Comparison of ENCODE assay signal across 9 cellular contexts in genomic region chr10:119211625-119212441, GRCh38. TPM values are rescaled to one million over a fixed set of nuclear protein-coding genes. Genes with fewer than 3 reads are reported as not detected.
A peak's percentile ranks its signal among the peaks of the same experiment; 100 is the strongest.
DNase-seq lines count a peak whose midpoint lies in the region; ATAC-seq and TF ChIP-seq lines count a peak whose summit lies in the region.
"Had no signal": no experiment of that assay in that cellular context is flagged by ENCODE, and none has a peak within 500 bp of the region (broad histone marks: within the 10 kb centered on the region; RNA-seq: fewer than 3 reads in every experiment).

No MANE protein-coding gene starts in this region.

- H3K4me3 ChIP-seq in IMR-90 (ENCODE audit: insufficient read depth, low read depth, low read length) (no peak overlapping the region), hepatocyte (no peak overlapping the region), stomach (peak overlapping the region in 3 of 4 donors; percentile 6 to 27 (median 9))

- peak overlapping the region; percentile 89 for H2BK120ac ChIP-seq in IMR-90 (ENCODE audit: low read depth, low read length)

- POLR2A ChIA-PET in IMR-90 (lab: Charles Lee; ENCODE audit: unreplicated experiment) = interaction anchor here (0.6 to 1.0 kb wide), 2 partner anchors 10 to 39 kb away, joined by 3 to 5 read pairs; no protein-coding TSS in a partner anchor
- POLR2A ChIA-PET in activated CD4-positive, alpha-beta memory T cell treated with anti-CD3 and anti-CD28 coated beads for 36 hours (lab: Charles Lee) = interaction anchor here (0.6 to 1.2 kb wide), 3 partner anchors 59 to 90 kb away, joined by 3 to 5 read pairs (median 3); no protein-coding TSS in a partner anchor

- H3K23ac ChIP-seq in IMR-90 (ENCODE audit: low read depth, low read length) = peak overlapping the region; percentile 92

- no peak for TF ChIP-seq EP300 in stomach (IDR thresholded peaks at IDR 0.05)

- H3K4me1 ChIP-seq in IMR-90 (ENCODE audit: control insufficient read depth, insufficient read depth, low read length) = peaks cover 14% of the 10 kb centered on the region
- peaks cover 47% of the 10 kb centered on the region for H3K4me1 ChIP-seq in hepatocyte (ENCODE audit: insufficient read depth)
- H3K4me1 ChIP-seq in stomach = peaks cover 28 to 77% (median 62%) of the 10 kb centered on the region in 4 donors

- H2BK20ac ChIP-seq in IMR-90 (ENCODE audit: low read depth, low read length) = peak overlapping the region; percentile 88

- peaks cover 17 to 67% of the 10 kb centered on the region in 2 experiments for H3K79me1 ChIP-seq in IMR-90 (ENCODE audit: low read depth in 1 of 2, low read length in 2 of 2)

- H3K9me3 Mint-ChIP-seq in activated CD4-positive, alpha-beta memory T cell treated with anti-CD3 and anti-CD28 coated beads for 36 hours = no peaks in the 10 kb centered on the region

- H3K9me1 ChIP-seq in IMR-90 (ENCODE audit: insufficient read depth, low read length) = peaks cover 6% of the 10 kb centered on the region

- ATAC-seq in IMR-90 (ENCODE audit: low read depth) = no peak
- no peak for ATAC-seq in HG03565 (IDR thresholded peaks at IDR 0.05; ENCODE audit: unreplicated experiment)

- H3K9me3 ChIP-seq in IMR-90 (ENCODE audit: control insufficient read depth, insufficient read depth, low read length) = no peaks in the 10 kb centered on the region
- no peaks in the 10 kb centered on the region for H3K9me3 ChIP-seq in hepatocyte (ENCODE audit: low read depth)
- no peaks in the 10 kb centered on the region for H3K9me3 ChIP-seq in stomach

- no peak for DNase-seq in IMR-90
- no peak for DNase-seq in activated CD4-positive, alpha-beta memory T cell treated with anti-CD3 and anti-CD28 coated beads for 36 hours
- DNase-seq in hepatocyte (ENCODE audit: low spot score) = no peak
- DNase-seq in stomach = no peak
- no peak for DNase-seq in NCI-H748 treated with DMSO at 0.1 percent for 48 hours (lab: John Stamatoyannopoulos, UW)
- no peak for DNase-seq in NCI-H146 (lab: John Stamatoyannopoulos, UW)
- DNase-seq: SHP77 had no signal

- BruUV-seq in IMR-90 (replicated peaks; lab: Mats Ljungman, UMichigan) = no TSS peak

- peak overlapping the region; percentile 60 for H3K56ac ChIP-seq in IMR-90 (ENCODE audit: extremely low read depth, insufficient read depth, low read length)

- dilution Hi-C loops in IMR-90 (cut with HindIII; ENCODE audit: low sequenced_read_pairs, unreplicated experiment) = no loop called here

- H2AK9ac ChIP-seq in IMR-90 (replicated peaks; ENCODE audit: low read depth, low read length, poor library complexity) = peak overlapping the region; percentile 13

- H3K36me3 Mint-ChIP-seq in activated CD4-positive, alpha-beta memory T cell treated with anti-CD3 and anti-CD28 coated beads for 36 hours = peaks cover 2% of the 10 kb centered on the region

- peak overlapping the region; percentile 82 for H2BK5ac ChIP-seq in IMR-90 (ENCODE audit: low read depth, low read length, poor library complexity, severe bottlenecking)

- H3K9ac ChIP-seq in IMR-90 (ENCODE audit: low read depth, low read length) = peak overlapping the region; percentile 79

- peak overlapping the region; percentile 86 for H3K14ac ChIP-seq in IMR-90 (replicated peaks; ENCODE audit: low read depth, low read length)

- H2BK15ac ChIP-seq in IMR-90 (ENCODE audit: low read depth, low read length) = peak overlapping the region; percentile 65; the same call in 2 of the 3 replicates

- TF ChIP-seq POLR2A in IMR-90 (IDR thresholded peaks at IDR 0.05; ENCODE audit: low read depth, low read length) (no peak), stomach (IDR thresholded peaks at IDR 0.05) (no peak)

- H3K27me3 ChIP-seq in IMR-90 (ENCODE audit: control insufficient read depth, insufficient read depth, low read length) (no peaks in the 10 kb centered on the region), hepatocyte (no peaks in the 10 kb centered on the region), stomach (no peaks in the 10 kb centered on the region)

- H2AFZ ChIP-seq in IMR-90 (replicated peaks; ENCODE audit: low read length, poor library complexity) (peak overlapping the region; percentile 11), hepatocyte (no peak overlapping the region)

- H3K18ac ChIP-seq in IMR-90 (ENCODE audit: low read depth, low read length) = peak overlapping the region; percentile 85

- peak overlapping the region; percentile 93 for H4K5ac ChIP-seq in IMR-90 (ENCODE audit: low read depth, low read length)

- WGBS in IMR-90 (ENCODE audit: extremely low coverage in 2 of 2, insufficient read length in 1 of 2), 2 experiments = no CpG with 5 or more reads among the region's 12 CpGs
- 21% methylated on average over 12 of the region's 12 CpGs for WGBS in hepatocyte (ENCODE audit: low lambda C conversion rate, missing lambda C conversion rate)
- 10 to 18% (median 10%) methylated on average over 12 of the region's 12 CpGs for WGBS in stomach, 5 donors

- in situ Hi-C loops in IMR-90 (cut with MboI; ENCODE audit: low sequenced_read_pairs) = no loop called here

- peak overlapping the region; percentile 85 for H4K91ac ChIP-seq in IMR-90 (ENCODE audit: insufficient read depth, low read depth, low read length)

- peak overlapping the region; percentile 32 to 74 for H4K8ac ChIP-seq in IMR-90 (ENCODE audit: low read depth in 2 of 2, low read length in 2 of 2)

- peaks cover 20% of the 10 kb centered on the region for H3K36me3 ChIP-seq in IMR-90 (ENCODE audit: control insufficient read depth, insufficient read depth, low read length)
- no peaks in the 10 kb centered on the region for H3K36me3 ChIP-seq in hepatocyte (replicated peaks; ENCODE audit: insufficient read depth, low read depth)
- H3K36me3 ChIP-seq in stomach = peaks cover 0 to 6% (median 0%) of the 10 kb centered on the region in 4 donors

- CTCF ChIA-PET in IMR-90 (lab: Yijun Ruan, JAX) = interaction anchor here (0.6 kb wide), 1 partner anchor 326 kb away, joined by 4 read pairs; no protein-coding TSS in a partner anchor
- CTCF ChIA-PET in activated CD4-positive, alpha-beta memory T cell treated with anti-CD3 and anti-CD28 coated beads for 36 hours (lab: Charles Lee) = interaction anchor here (0.9 to 1.9 kb wide), 7 partner anchors 13 to 503 kb away, joined by 3 to 9 read pairs (median 4); no protein-coding TSS in a partner anchor

- peak overlapping the region; percentile 66 for H3K4me2 ChIP-seq in IMR-90 (ENCODE audit: low read depth, low read length)
- H3K4me2 ChIP-seq in hepatocyte = peak overlapping the region; percentile 83

- intact Hi-C loops in IMR-90 (cut with micrococcal nuclease) (no loop called here), stomach (cut with DNase I; ENCODE audit: low total_unique reads) (no loop called here)
- intact Hi-C loops in activated CD4-positive, alpha-beta memory T cell treated with anti-CD3 and anti-CD28 coated beads for 36 hours (cut with micrococcal nuclease) = loop anchor here (1.0 kb wide), 1 partner anchor 38 kb away; no protein-coding TSS in a partner anchor

- peak overlapping the region; percentile 94 for H3K27ac ChIP-seq in IMR-90 (ENCODE audit: insufficient read depth, low read length)
- peak overlapping the region; percentile 92 for H3K27ac ChIP-seq in hepatocyte
- peak overlapping the region; percentile 79 to 100 (median 98) for H3K27ac ChIP-seq in stomach
- H3K27ac ChIP-seq: HL-60 had no signal

- peaks cover 38% of the 10 kb centered on the region for H4K20me1 ChIP-seq in IMR-90 (ENCODE audit: insufficient read depth, low read length)
- H4K20me1 ChIP-seq in hepatocyte (ENCODE audit: insufficient read depth, poor library complexity, severe bottlenecking) = no peaks in the 10 kb centered on the region

- H3K79me2 ChIP-seq in hepatocyte = peaks cover 78% of the 10 kb centered on the region

- no peaks in the 10 kb centered on the region for H3K9me2 ChIP-seq in hepatocyte (replicated peaks; ENCODE audit: insufficient read depth)

- TF ChIP-seq CTCF in IMR-90 (conservative IDR thresholded peaks at IDR 0.05; ENCODE audit: low read depth, low read length) = no peak
- no peak for TF ChIP-seq CTCF in hepatocyte (IDR thresholded peaks at IDR 0.05; ENCODE audit: poor library complexity)
- TF ChIP-seq CTCF in stomach (IDR thresholded peaks at IDR 0.05) = no peak

- H3K27ac Mint-ChIP-seq in activated CD4-positive, alpha-beta memory T cell treated with anti-CD3 and anti-CD28 coated beads for 36 hours = peak overlapping the region; percentile 90

- peak overlapping the region; percentile 81 for H2AK5ac ChIP-seq in IMR-90 (ENCODE audit: low read depth, low read length)

- H3K27me3 Mint-ChIP-seq in activated CD4-positive, alpha-beta memory T cell treated with anti-CD3 and anti-CD28 coated beads for 36 hours = no peaks in the 10 kb centered on the region

- no peak for TF ChIP-seq RAD21 in IMR-90 (IDR thresholded peaks at IDR 0.05; ENCODE audit: low read length)

- H3K4ac ChIP-seq in IMR-90 (ENCODE audit: low read depth, low read length) = peak overlapping the region; percentile 80

- H3K4me1 Mint-ChIP-seq in activated CD4-positive, alpha-beta memory T cell treated with anti-CD3 and anti-CD28 coated beads for 36 hours (ENCODE audit: low read depth) = peaks cover 50% of the 10 kb centered on the region

- H3K4me3 Mint-ChIP-seq in activated CD4-positive, alpha-beta memory T cell treated with anti-CD3 and anti-CD28 coated beads for 36 hours = peak overlapping the region; percentile 68

RNA-seq across cellular contexts. Expression of gene GRK5, which starts 4.5 kb away (rescaled TPM):
- 11.9 and 12.9 TPM in 2 replicates for total RNA-seq in IMR-90 (2012; rRNA removed)
- polyA plus RNA-seq in IMR-90 (2012; rRNA removed) = 13.7 and 16.3 TPM in 2 replicates
- 14.9 and 16.1 TPM in 2 replicates for polyA plus RNA-seq in IMR-90 (2012; cell fraction: cytosol; rRNA removed)
- 13.4 and 27.1 TPM in 2 replicates for polyA plus RNA-seq in IMR-90 (2012; cell fraction: nucleus; rRNA removed; ENCODE audit: low replicate concordance)
- total RNA-seq in activated CD4-positive, alpha-beta memory T cell treated with anti-CD3 and anti-CD28 coated beads for 36 hours = 10 to 100 TPM; 22.7 to 23.0 TPM
- total RNA-seq in hepatocyte = 19.9 and 20.5 TPM in 2 replicates
- 7.6 and 8.7 TPM in 2 replicates for polyA plus RNA-seq in hepatocyte
- total RNA-seq in stomach = 10 to 100 TPM; 18.1 to 56.2 (median 31.9) TPM
- polyA plus RNA-seq in stomach = 10 to 100 TPM; 10.9 to 95.9 (median 61.0) TPM

RNA-seq across cellular contexts. Expression of gene PRDX3, which starts 33.2 kb away (rescaled TPM):
- 169 and 195 TPM in 2 replicates for total RNA-seq in IMR-90 (2012; rRNA removed)
- polyA plus RNA-seq in IMR-90 (2012; rRNA removed) = 173 and 187 TPM in 2 replicates
- polyA plus RNA-seq in IMR-90 (2012; cell fraction: cytosol; rRNA removed) = 60.3 and 63.2 TPM in 2 replicates
- 17.7 and 85.4 TPM in 2 replicates for polyA plus RNA-seq in IMR-90 (2012; cell fraction: nucleus; rRNA removed; ENCODE audit: low replicate concordance)
- total RNA-seq in activated CD4-positive, alpha-beta memory T cell treated with anti-CD3 and anti-CD28 coated beads for 36 hours = 100 to 1,000 TPM; 173 to 182 TPM
- total RNA-seq in hepatocyte = 326 and 333 TPM in 2 replicates
- polyA plus RNA-seq in hepatocyte = 282 and 294 TPM in 2 replicates
- 100 to 1,000 TPM in 2 of 5 donors, 10 to 100 TPM in 3; 11.9 to 163 (median 91.7) TPM for total RNA-seq in stomach
- 100 to 1,000 TPM in 2 of 3 donors, 10 to 100 TPM in 1; 88.9 to 146 (median 144) TPM for polyA plus RNA-seq in stomach

RNA-seq across cellular contexts. Expression of gene SFXN4, which starts 46.3 kb away (rescaled TPM):
- total RNA-seq in IMR-90 (2012; rRNA removed) = 10.6 and 12.0 TPM in 2 replicates
- 10.6 and 12.5 TPM in 2 replicates for polyA plus RNA-seq in IMR-90 (2012; rRNA removed)
- polyA plus RNA-seq in IMR-90 (2012; cell fraction: cytosol; rRNA removed) = 5.4 and 6.0 TPM in 2 replicates
- polyA plus RNA-seq in IMR-90 (2012; cell fraction: nucleus; rRNA removed; ENCODE audit: low replicate concordance) = 6.3 and 26.3 TPM in 2 replicates
- 10 to 100 TPM; 38.3 to 38.7 TPM for total RNA-seq in activated CD4-positive, alpha-beta memory T cell treated with anti-CD3 and anti-CD28 coated beads for 36 hours
- 22.8 and 27.2 TPM in 2 replicates for total RNA-seq in hepatocyte
- 40.3 and 41.5 TPM in 2 replicates for polyA plus RNA-seq in hepatocyte
- total RNA-seq in stomach = 10 to 100 TPM in 4 of 5 donors, 1 to 10 TPM in 1; 2.7 to 72.7 (median 15.8) TPM
- polyA plus RNA-seq in stomach = 10 to 100 TPM; 32.4 to 50.6 (median 36.8) TPM

Comparison
In these comparisons a context has a peak if more than half of its experiments do, and no peak if none do; other contexts are left out.
1. H3K4me3 ChIP-seq: peak in stomach (3 of 4); none in IMR-90 (single experiment) and hepatocyte (single experiment).
2. Peak in every context shown above with its lines, with median percentiles within 50 percentile points of each other: H3K27ac ChIP-seq.